In genomic region chr5:142726188-142726731, GRCh38 we compare ENCODE assay signal across 8 cellular contexts. TPM values are rescaled to one million over a fixed set of nuclear protein-coding genes. Genes with fewer than 3 reads are reported as not detected.
DNase-seq lines count a peak whose midpoint lies in the region; ATAC-seq, FAIRE-seq and TF ChIP-seq lines count a peak whose summit lies in the region.

No MANE protein-coding gene starts in this region.

- SMC1A ChIA-PET in GM12878 (lab: Charles Lee; ENCODE audit: uncharacterized antibody, unreplicated experiment), result no interaction called here

- intact Hi-C loops in GM12878 (cut with micrococcal nuclease; ENCODE audit: unreplicated experiment), result no loop called here

- H3K4me1 ChIP-seq in GM12878 (ENCODE audit: control insufficient read depth, insufficient read depth, low read length), result no peaks in the 10 kb centered on the region; the same call in 1 of the 2 replicates

- no TSS peak for BruUV-seq in GM12878 (replicated peaks; lab: Mats Ljungman, UMichigan)

- peak; percentile 79 for ATAC-seq in GM12878
- ATAC-seq in omental fat pad (ENCODE audit: low FRiP score), result peak; percentile 77
- no peak for ATAC-seq in GM19455 (IDR thresholded peaks at IDR 0.05; ENCODE audit: unreplicated experiment)

- RAD21 ChIA-PET in GM12878 (lab: Charles Lee; ENCODE audit: unreplicated experiment), result no interaction called here

- no peak for TF ChIP-seq CTCF in GM12878 (IDR thresholded peaks at IDR 0.05 in 2 of 3, conservative IDR thresholded peaks at IDR 0.05 in 1 of 3; ENCODE audit: control insufficient read depth in 2 of 3, extremely low read depth in 1 of 3, insufficient read depth in 1 of 3, low read depth in 3 of 3, low read length in 3 of 3)
- no peak for TF ChIP-seq CTCF in omental fat pad (IDR thresholded peaks at IDR 0.05)

- H3K79me2 ChIP-seq in GM12878 (ENCODE audit: control insufficient read depth, insufficient read depth, low read length), result no peaks in the 10 kb centered on the region

- no peak for TF ChIP-seq EP300 in GM12878 (IDR thresholded peaks at IDR 0.05; ENCODE audit: borderline replicate concordance in 1 of 2, control insufficient read depth in 1 of 2, low read depth in 2 of 2, low read length in 2 of 2)

- H2AFZ ChIP-seq in GM12878 (ENCODE audit: control insufficient read depth, low read depth, low read length), result no peak overlapping the region

- CTCF ChIA-PET in GM12878 (lab: Yijun Ruan, JAX), result interaction anchor here (1.1 to 1.5 kb wide), 2 partner anchors 13 to 154 kb away, joined by 3 read pairs; no protein-coding TSS in a partner anchor

- TF ChIP-seq RAD21 in GM12878 (IDR thresholded peaks at IDR 0.05; ENCODE audit: insufficient read depth, low read depth, low read length), result no peak

- no peak overlapping the region for H3K9ac ChIP-seq in GM12878 (ENCODE audit: control insufficient read depth, insufficient read depth, low read length)

- no peak overlapping the region for H3K4me3 ChIP-seq in GM12878

- H3K27ac ChIP-seq in GM12878 (ENCODE audit: control insufficient read depth, insufficient read depth), result no peak overlapping the region

- H3K27me3 ChIP-seq in GM12878 (replicated peaks in 1 of 2; ENCODE audit: control insufficient read depth in 2 of 2, insufficient read depth in 2 of 2, low read length in 1 of 2), result no peaks in the 10 kb centered on the region

- FAIRE-seq in GM12878 (lab: Jason Lieb, UNC) (no peak), GM12892 (lab: Jason Lieb, UNC) (no peak)

- no peaks in the 10 kb centered on the region; the same call in 2 of the 3 replicates for H3K9me3 ChIP-seq in GM12878 (replicated peaks; ENCODE audit: control insufficient read depth, insufficient read depth, low read length)

- POLR2A ChIA-PET in GM12878 (lab: Charles Lee), result no interaction called here

- WGBS in GM12878 (ENCODE audit: insufficient coverage, insufficient replicate concordance, low lambda C conversion rate, missing lambda C conversion rate), result 0% methylated on average over 2 of the region's 2 CpGs

- H3K4me2 ChIP-seq in GM12878 (ENCODE audit: control insufficient read depth, insufficient read depth), result no peak overlapping the region

- in situ Hi-C loops in KBM-7 (cut with MboI; ENCODE audit: low pct_unique_long_range_greater_than_20kb, low sequenced_read_pairs), result loop anchor here (10.0 kb wide), 1 partner anchor 159 kb away; no protein-coding TSS in a partner anchor
- in situ Hi-C loops in GM12878 (cut with MboI), result no loop called here

- H4K20me1 ChIP-seq in GM12878 (ENCODE audit: control insufficient read depth, insufficient read depth), result no peaks in the 10 kb centered on the region

- DNase-seq in GM04504 (ENCODE audit: low read depth) (peak; percentile 83), KBM-7 (peak; percentile 23), GM12878 (ENCODE audit: low read depth, low spot score) (peak; percentile 40), omental fat pad (ENCODE audit: low spot score) (no peak), NCI-H146 treated with DMSO at 0.1 percent for 48 hours (lab: John Stamatoyannopoulos, UW; ENCODE audit: unreplicated experiment) (no peak), GM12892 (ENCODE audit: insufficient read length) (no peak), DMS 273 (lab: John Stamatoyannopoulos, UW; ENCODE audit: unreplicated experiment) (no peak)

- TF ChIP-seq POLR2A in GM12878 (IDR thresholded peaks at IDR 0.05; ENCODE audit: low read depth, low read length), result no peak
- no peak for TF ChIP-seq POLR2A in GM12892 (IDR thresholded peaks at IDR 0.05; ENCODE audit: low read depth, low read length)

- no peaks in the 10 kb centered on the region for H3K36me3 ChIP-seq in GM12878 (ENCODE audit: control insufficient read depth in 2 of 2, insufficient read depth in 2 of 2, low read length in 1 of 2)

TF ChIP-seq in GM12878, 131 proteins besides CTCF, POLR2A, EP300 and RAD21 (continues in another document):
- TF ChIP-seq ZNF217 (IDR thresholded peaks at IDR 0.05) (no peak), ZZZ3 (IDR thresholded peaks at IDR 0.05; ENCODE audit: control insufficient read depth, insufficient read length, low read depth) (no peak), SMAD1 (IDR thresholded peaks at IDR 0.05; ENCODE audit: low read depth, partially characterized antibody) (no peak), ZBED1 (IDR thresholded peaks at IDR 0.05; ENCODE audit: borderline replicate concordance) (no peak), SPI1 (IDR thresholded peaks at IDR 0.05; ENCODE audit: borderline replicate concordance, insufficient read depth, low read depth, low read length) (peak; percentile 44; the same call in 1 of the 2 replicates), IRF4 (IDR thresholded peaks at IDR 0.05; ENCODE audit: low read depth, low read length) (no peak), ZNF622 (IDR thresholded peaks at IDR 0.05) (no peak)
- TF ChIP-seq, protein P1, sequence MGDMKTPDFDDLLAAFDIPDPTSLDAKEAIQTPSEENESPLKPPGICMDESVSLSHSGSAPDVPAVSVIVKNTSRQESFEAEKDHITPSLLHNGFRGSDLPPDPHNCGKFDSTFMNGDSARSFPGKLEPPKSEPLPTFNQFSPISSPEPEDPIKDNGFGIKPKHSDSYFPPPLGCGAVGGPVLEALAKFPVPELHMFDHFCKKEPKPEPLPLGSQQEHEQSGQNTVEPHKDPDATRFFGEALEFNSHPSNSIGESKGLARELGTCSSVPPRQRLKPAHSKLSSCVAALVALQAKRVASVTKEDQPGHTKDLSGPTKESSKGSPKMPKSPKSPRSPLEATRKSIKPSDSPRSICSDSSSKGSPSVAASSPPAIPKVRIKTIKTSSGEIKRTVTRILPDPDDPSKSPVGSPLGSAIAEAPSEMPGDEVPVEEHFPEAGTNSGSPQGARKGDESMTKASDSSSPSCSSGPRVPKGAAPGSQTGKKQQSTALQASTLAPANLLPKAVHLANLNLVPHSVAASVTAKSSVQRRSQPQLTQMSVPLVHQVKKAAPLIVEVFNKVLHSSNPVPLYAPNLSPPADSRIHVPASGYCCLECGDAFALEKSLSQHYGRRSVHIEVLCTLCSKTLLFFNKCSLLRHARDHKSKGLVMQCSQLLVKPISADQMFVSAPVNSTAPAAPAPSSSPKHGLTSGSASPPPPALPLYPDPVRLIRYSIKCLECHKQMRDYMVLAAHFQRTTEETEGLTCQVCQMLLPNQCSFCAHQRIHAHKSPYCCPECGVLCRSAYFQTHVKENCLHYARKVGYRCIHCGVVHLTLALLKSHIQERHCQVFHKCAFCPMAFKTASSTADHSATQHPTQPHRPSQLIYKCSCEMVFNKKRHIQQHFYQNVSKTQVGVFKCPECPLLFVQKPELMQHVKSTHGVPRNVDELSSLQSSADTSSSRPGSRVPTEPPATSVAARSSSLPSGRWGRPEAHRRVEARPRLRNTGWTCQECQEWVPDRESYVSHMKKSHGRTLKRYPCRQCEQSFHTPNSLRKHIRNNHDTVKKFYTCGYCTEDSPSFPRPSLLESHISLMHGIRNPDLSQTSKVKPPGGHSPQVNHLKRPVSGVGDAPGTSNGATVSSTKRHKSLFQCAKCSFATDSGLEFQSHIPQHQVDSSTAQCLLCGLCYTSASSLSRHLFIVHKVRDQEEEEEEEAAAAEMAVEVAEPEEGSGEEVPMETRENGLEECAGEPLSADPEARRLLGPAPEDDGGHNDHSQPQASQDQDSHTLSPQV (IDR thresholded peaks at IDR 0.05), result no peak

RNA-seq across cellular contexts. Expression of gene FGF1, which starts 40.4 kb away (rescaled TPM):
- total RNA-seq in GM12878 (2013; cell fraction: nucleolus; rRNA removed), result not detected in 2 replicates
- total RNA-seq in GM12878 (2014; rRNA removed) (not detected in 2 replicates), GM12878 (2014; rRNA removed; fragmentation: Illumina TruSeq; extraction: Trizol) (not detected in 2 replicates), GM12878 (2021) (not detected in 2 replicates), omental fat pad (10 to 100 TPM in 3 of 4 donors, 1 to 10 TPM in 1; 2.2 to 43.1 (median 34.3) TPM)
- polyA plus RNA-seq in GM12878 (2011; ENCODE audit: low read depth), result not detected
- polyA plus RNA-seq in GM12878 (2011; rRNA removed) (not detected in 2 replicates), GM12878 (2014; fragmentation: Illumina TruSeq; extraction: Trizol) (not detected in 2 replicates), GM12878 (2014; fragmentation: Nextera tagmentation; extraction: Ambion mirVana) (not detected), GM12878 (2014; rRNA removed) (not detected in 2 replicates), GM12878 (2016; fragmentation: Nextera tagmentation; extraction: Ambion mirVana) (not detected)
- not detected in 2 replicates for polyA plus RNA-seq in GM12878 (2011; cell fraction: cytosol; rRNA removed)
- not detected in 2 replicates for polyA plus RNA-seq in GM12878 (2011; cell fraction: nucleus; rRNA removed)
- not detected in 2 replicates for polyA plus RNA-seq in GM12878 (2012)
- polyA minus RNA-seq in GM12878 (2011; rRNA and poly(A)+ RNA removed), result not detected in 2 replicates
- polyA minus RNA-seq in GM12878 (2011; cell fraction: cytosol; rRNA and poly(A)+ RNA removed), result not detected in 2 replicates
- polyA minus RNA-seq in GM12878 (2011; cell fraction: nucleus; rRNA and poly(A)+ RNA removed), result not detected in 2 replicates
- polyA plus RNA-seq in GM12892 (2012; ENCODE audit: missing spikeins), result not detected

RNA-seq across cellular contexts. Expression of gene ARHGAP26, which starts 43.9 kb away (rescaled TPM):
- total RNA-seq in GM12878 (2013; cell fraction: nucleolus; rRNA removed), result 84.5 and 89.8 TPM in 2 replicates
- total RNA-seq in GM12878 (2014; rRNA removed) (17.4 and 17.8 TPM in 2 replicates), GM12878 (2014; rRNA removed; fragmentation: Illumina TruSeq; extraction: Trizol) (17.4 and 19.3 TPM in 2 replicates), GM12878 (2021) (16.5 and 22.6 TPM in 2 replicates), omental fat pad (100 to 1,000 TPM in 1 of 4 donors, 10 to 100 TPM in 3; 40.4 to 134 (median 63.6) TPM)
- polyA plus RNA-seq in GM12878 (2011; ENCODE audit: low read depth), result 5.5 TPM
- polyA plus RNA-seq in GM12878 (2011; rRNA removed) (40.0 and 41.5 TPM in 2 replicates), GM12878 (2014; fragmentation: Illumina TruSeq; extraction: Trizol) (18.2 and 19.4 TPM in 2 replicates), GM12878 (2014; fragmentation: Nextera tagmentation; extraction: Ambion mirVana) (1 to 10 TPM; 9.4 to 9.8 TPM), GM12878 (2014; rRNA removed) (9.5 and 10.2 TPM in 2 replicates), GM12878 (2016; fragmentation: Nextera tagmentation; extraction: Ambion mirVana) (10 to 100 TPM; 22.5 to 24.3 TPM)
- 35.6 and 39.3 TPM in 2 replicates for polyA plus RNA-seq in GM12878 (2011; cell fraction: cytosol; rRNA removed)
- 62.4 and 90.1 TPM in 2 replicates for polyA plus RNA-seq in GM12878 (2011; cell fraction: nucleus; rRNA removed)
- polyA plus RNA-seq in GM12878 (2012), result 7.6 and 12.2 TPM in 2 replicates
- polyA minus RNA-seq in GM12878 (2011; rRNA and poly(A)+ RNA removed), result 119 and 147 TPM in 2 replicates
- polyA minus RNA-seq in GM12878 (2011; cell fraction: cytosol; rRNA and poly(A)+ RNA removed), result 18.4 and 29.0 TPM in 2 replicates
- 255 and 393 TPM in 2 replicates for polyA minus RNA-seq in GM12878 (2011; cell fraction: nucleus; rRNA and poly(A)+ RNA removed)
- 25.5 TPM for polyA plus RNA-seq in GM12892 (2012; ENCODE audit: missing spikeins)

Comparison
In these comparisons a context has a peak if more than half of its experiments do, and no peak if none do; other contexts are left out.
1. DNase-seq: peak in GM04504 (single experiment), KBM-7 (single experiment) and GM12878 (single experiment); none in omental fat pad (single experiment), NCI-H146 treated with DMSO at 0.1 percent for 48 hours (single experiment), GM12892 (single experiment) and DMS 273 (single experiment).